Comparison of ENCODE assay signal across 8 cellular contexts in genomic region chr4:119454151-119454490, GRCh38.
DNase-seq lines count a peak whose midpoint lies in the region; ATAC-seq and TF ChIP-seq lines count a peak whose summit lies in the region.
"Not testable (repeated sequence)": the region's sequence is repeated elsewhere in the genome, so short reads cannot be mapped to it uniquely, and the experiment has no call there.

No MANE protein-coding gene starts in this region.

- not testable (repeated sequence) for H3K4me1 ChIP-seq in BLaER1 treated with 17β-estradiol and CSF1 and Interleukin-3, amounts not matched to agents 10 nM and 100 nM; NT2/D1 (ENCODE audit: insufficient read depth, insufficient read length); mesenchymal stem cell (ENCODE audit: control insufficient read depth, insufficient read depth, low read depth, low read length); spleen

- H3K36me3 Mint-ChIP-seq in activated naive CD8-positive, alpha-beta T cell treated with anti-CD3 and anti-CD28 coated beads, Interleukin-2, amount 10 ng/mL, durations not matched to agents 7 days and 5 days = not testable (repeated sequence)

- not testable (repeated sequence) for H3K23ac ChIP-seq in mesenchymal stem cell (ENCODE audit: low read length in 2 of 2)

- 29% methylated on average over 7 of the region's 7 CpGs for WGBS in mesenchymal stem cell
- 4 to 33% (median 5%) methylated on average over 1 to 7 of the region's 7 CpGs for WGBS in spleen, 5 donors

- H2AFZ ChIP-seq in mesenchymal stem cell (ENCODE audit: low read depth, low read length) = peak overlapping the region; percentile 39

- peak overlapping the region in 1 of 2 experiments; percentile 35 for H3K4ac ChIP-seq in mesenchymal stem cell (ENCODE audit: low read depth in 1 of 2, low read length in 2 of 2)

- intact Hi-C loops in spleen (cut with DNase I; ENCODE audit: low total_unique reads) = not testable (repeated sequence)

- peak overlapping the region; percentile 79 to 93 (median 85) for H3K27ac ChIP-seq in BLaER1 treated with 17β-estradiol and CSF1 and Interleukin-3, amounts not matched to agents 10 nM and 100 nM
- H3K27ac ChIP-seq in mesenchymal stem cell (ENCODE audit: low read length, poor library complexity, severe bottlenecking) (peak overlapping the region; percentile 73), spleen (peak overlapping the region; percentile 66 to 93 (median 92))

- H3K36me3 ChIP-seq in BLaER1 treated with 17β-estradiol and CSF1 and Interleukin-3, amounts not matched to agents 10 nM and 100 nM; NT2/D1 (ENCODE audit: insufficient read depth, insufficient read length, low read length); mesenchymal stem cell (ENCODE audit: control insufficient read depth in 1 of 2, insufficient read depth in 2 of 2, low read depth in 1 of 2, low read length in 2 of 2); spleen: not testable (repeated sequence)

- not testable (repeated sequence) for H3K14ac ChIP-seq in mesenchymal stem cell (ENCODE audit: low read length in 2 of 2)

- peak overlapping the region; percentile 96 for H4K8ac ChIP-seq in mesenchymal stem cell (ENCODE audit: low read length)

- not testable (repeated sequence) for H4K20me1 ChIP-seq in BLaER1 treated with 17β-estradiol and CSF1 and Interleukin-3, amounts not matched to agents 10 nM and 100 nM

- not testable (repeated sequence) for DNase-seq in NT2/D1 (ENCODE audit: low read depth, low spot score); activated naive CD8-positive, alpha-beta T cell treated with anti-CD3 and anti-CD28 coated beads, Interleukin-2, amount 10 ng/mL, durations not matched to agents 7 days and 5 days; fibroblast of pulmonary artery (ENCODE audit: low read depth); mesenchymal stem cell; spleen

- H3K4me2 ChIP-seq in BLaER1 treated with 17β-estradiol and CSF1 and Interleukin-3, amounts not matched to agents 10 nM and 100 nM = peak overlapping the region; percentile 33 to 61 (median 50); a peak in 21 of 22 replicates
- peak overlapping the region; percentile 73 for H3K4me2 ChIP-seq in mesenchymal stem cell (ENCODE audit: low read length, poor library complexity, severe bottlenecking)

- TF ChIP-seq POLR2A in spleen (IDR thresholded peaks at IDR 0.05) = not testable (repeated sequence)

- not testable (repeated sequence) for H3K27me3 Mint-ChIP-seq in activated naive CD8-positive, alpha-beta T cell treated with anti-CD3 and anti-CD28 coated beads, Interleukin-2, amount 10 ng/mL, durations not matched to agents 7 days and 5 days

- not testable (repeated sequence) for H3K9me3 ChIP-seq in BLaER1 treated with 17β-estradiol and CSF1 and Interleukin-3, amounts not matched to agents 10 nM and 100 nM (replicated peaks in 1 of 11); NT2/D1 (ENCODE audit: insufficient read depth, low read length); mesenchymal stem cell (ENCODE audit: control insufficient read depth, low read length); spleen

- not testable (repeated sequence) for H3K27me3 ChIP-seq in BLaER1 treated with 17β-estradiol and CSF1 and Interleukin-3, amounts not matched to agents 10 nM and 100 nM; NT2/D1 (ENCODE audit: insufficient read depth, insufficient read length); mesenchymal stem cell (ENCODE audit: control insufficient read depth in 1 of 2, insufficient read depth in 1 of 2, low read length in 2 of 2); spleen (replicated peaks in 1 of 7)

- peak overlapping the region; percentile 57 to 92 for H3K18ac ChIP-seq in mesenchymal stem cell (ENCODE audit: low read depth in 1 of 2, low read length in 2 of 2)

- H3K4me3 ChIP-seq in BLaER1 treated with 17β-estradiol and CSF1 and Interleukin-3, amounts not matched to agents 10 nM and 100 nM = peak overlapping the region; percentile 79 to 88 (median 82)
- H3K4me3 ChIP-seq in NT2/D1 (ENCODE audit: insufficient read length, low read depth) (peak overlapping the region; percentile 63), fibroblast of pulmonary artery (replicated peaks; ENCODE audit: low read depth, low read length) (peak overlapping the region; percentile 63), mesenchymal stem cell (ENCODE audit: insufficient read depth in 1 of 2, low read depth in 1 of 2, low read length in 2 of 2) (peak overlapping the region; percentile 82 to 84), spleen (peak overlapping the region; percentile 9 to 92 (median 74))

- H2AK5ac ChIP-seq in mesenchymal stem cell (ENCODE audit: low read length, severe bottlenecking) = not testable (repeated sequence)

- POLR2A ChIA-PET in activated naive CD8-positive, alpha-beta T cell treated with anti-CD3 and anti-CD28 coated beads, Interleukin-2, amount 10 ng/mL, durations not matched to agents 7 days and 5 days (lab: Charles Lee) = interaction anchor here (0.6 to 2.0 kb wide), 7 partner anchors 83 to 612 kb away, joined by 3 to 17 read pairs (median 3); partner anchors contain the start of genes FABP2 and USP53

- peak overlapping the region; percentile 97 for H3K27ac Mint-ChIP-seq in activated naive CD8-positive, alpha-beta T cell treated with anti-CD3 and anti-CD28 coated beads, Interleukin-2, amount 10 ng/mL, durations not matched to agents 7 days and 5 days

- not testable (repeated sequence) for H4K91ac ChIP-seq in mesenchymal stem cell (ENCODE audit: low read length)

- H3K9me3 Mint-ChIP-seq in activated naive CD8-positive, alpha-beta T cell treated with anti-CD3 and anti-CD28 coated beads, Interleukin-2, amount 10 ng/mL, durations not matched to agents 7 days and 5 days = not testable (repeated sequence)

- H2BK15ac ChIP-seq in mesenchymal stem cell (ENCODE audit: low read depth, poor library complexity, severe bottlenecking) = not testable (repeated sequence)

- not testable (repeated sequence) for H3K79me1 ChIP-seq in mesenchymal stem cell (replicated peaks; ENCODE audit: low read length, poor library complexity, severe bottlenecking)

- not testable (repeated sequence) for H2BK120ac ChIP-seq in mesenchymal stem cell (ENCODE audit: low read depth, low read length)

- ATAC-seq in GM19372 (IDR thresholded peaks at IDR 0.05; ENCODE audit: low read depth, unreplicated experiment) (peak; percentile 2), HG02943 (IDR thresholded peaks at IDR 0.05; ENCODE audit: low read depth, unreplicated experiment) (peak; percentile 6)
- peak; percentile 20 for ATAC-seq in activated naive CD8-positive, alpha-beta T cell treated with anti-CD3 and anti-CD28 coated beads, Interleukin-2, amount 10 ng/mL, durations not matched to agents 7 days and 5 days (ENCODE audit: low read depth)

- H2BK12ac ChIP-seq in mesenchymal stem cell (ENCODE audit: low read length in 2 of 2) = not testable (repeated sequence)

- H3K9ac ChIP-seq in BLaER1 treated with 17β-estradiol and CSF1 and Interleukin-3, amounts not matched to agents 10 nM and 100 nM = peak overlapping the region; percentile 84 to 92 (median 86)
- H3K9ac ChIP-seq in NT2/D1 (ENCODE audit: insufficient read length, low read depth) (peak overlapping the region; percentile 59), mesenchymal stem cell (ENCODE audit: low read length) (peak overlapping the region; percentile 97)

- H2BK5ac ChIP-seq in mesenchymal stem cell (ENCODE audit: low read depth, low read length, poor library complexity, severe bottlenecking) = not testable (repeated sequence)

- TF ChIP-seq CTCF in fibroblast of pulmonary artery (IDR thresholded peaks at IDR 0.05; ENCODE audit: low read length, missing control alignments) = not testable (repeated sequence)
- TF ChIP-seq CTCF in spleen (IDR thresholded peaks at IDR 0.05 in 8 of 11, conservative IDR thresholded peaks at IDR 0.05 in 3 of 11) = peak in 1 of 11 experiments; percentile 5

- H3K4me1 Mint-ChIP-seq in activated naive CD8-positive, alpha-beta T cell treated with anti-CD3 and anti-CD28 coated beads, Interleukin-2, amount 10 ng/mL, durations not matched to agents 7 days and 5 days = not testable (repeated sequence)

- H3K4me3 Mint-ChIP-seq in activated naive CD8-positive, alpha-beta T cell treated with anti-CD3 and anti-CD28 coated beads, Interleukin-2, amount 10 ng/mL, durations not matched to agents 7 days and 5 days = peak overlapping the region; percentile 91
